Comparison of ENCODE assay signal across 28 cellular contexts in genomic region chr19:17197666-17198065, GRCh38.
"Had no signal": no experiment of that assay in that cellular context is flagged by ENCODE, and none has a peak within 500 bp of the region (broad histone marks: within the 10 kb centered on the region; RNA-seq: fewer than 3 reads in every experiment).

No MANE protein-coding gene starts in this region.

- DNase-seq: effector memory CD8-positive, alpha-beta T cell; erythroblast; esophagus squamous epithelium; foreskin melanocyte; glutamatergic neuron; heart right ventricle; hippocampal formation; left cardiac atrium; mesenchymal stem cell; mucosa of descending colon; naive B cell; right lobe of liver; small intestine; stimulated activated CD4-positive, alpha-beta T cell treated with anti-CD3 and anti-CD28 coated beads, Interleukin-15, amount 100 ng/mL, for 24 hours; stimulated activated CD4-positive, alpha-beta T cell treated with anti-CD3 and anti-CD28 coated beads, Interleukin-4, amount 100 ng/mL, for 1 hour; stimulated activated CD8-positive, alpha-beta memory T cell treated with anti-CD3 and anti-CD28 coated beads, Interleukin-4, amount 100 ng/mL, for 48 hours; stimulated activated naive CD4-positive, alpha-beta T cell treated with Interleukin-2 at 50 U/mL for 16 hours; stomach; tibial artery had no signal

- H3K9ac ChIP-seq: parathyroid adenoma had no signal

- H3K27ac Mint-ChIP-seq: mesothelial cell of epicardium, type B pancreatic cell had no signal

- H3K27ac ChIP-seq: coronary artery, esophagus squamous epithelium, heart right ventricle, left lung, neutrophil, parathyroid adenoma, right lobe of liver, stomach, tibial artery had no signal

- H3K27me3 ChIP-seq: esophagus squamous epithelium, heart right ventricle, left lung, neutrophil, right lobe of liver, stomach, tibial artery had no signal

- ATAC-seq: effector memory CD8-positive, alpha-beta T cell; heart right ventricle; left cardiac atrium; left lung; mucosa of descending colon; natural killer cell treated with Interleukin-12 subunit alpha and Interleukin-12 subunit beta and Interleukin-15 and Interleukin-18, amount 100 ng/mL, for 72 hours; right lobe of liver had no signal

- H3K4me1 ChIP-seq: esophagus squamous epithelium, heart right ventricle, left lung, parathyroid adenoma, stomach, tibial artery had no signal

- H3K9me3 Mint-ChIP-seq: effector memory CD8-positive, alpha-beta T cell; mesothelial cell of epicardium; naive B cell; natural killer cell treated with Interleukin-12 subunit alpha and Interleukin-12 subunit beta and Interleukin-15 and Interleukin-18, amount 100 ng/mL, for 72 hours; type B pancreatic cell had no signal

- H3K4me3 Mint-ChIP-seq: effector memory CD8-positive, alpha-beta T cell; mesothelial cell of epicardium; naive B cell; natural killer cell treated with Interleukin-12 subunit alpha and Interleukin-12 subunit beta and Interleukin-15 and Interleukin-18, amount 100 ng/mL, for 72 hours; neural crest cell; type B pancreatic cell had no signal

- H3K4me3 ChIP-seq: coronary artery, esophagus squamous epithelium, heart right ventricle, left lung, mucosa of descending colon, right lobe of liver, stomach, tibial artery had no signal

- H3K9me3 ChIP-seq: esophagus squamous epithelium, heart right ventricle, left lung, mucosa of descending colon, right lobe of liver, stomach, tibial artery had no signal

- H3K4me1 Mint-ChIP-seq: mesothelial cell of epicardium, neural crest cell had no signal

- H3K27me3 Mint-ChIP-seq: effector memory CD8-positive, alpha-beta T cell; naive B cell; natural killer cell treated with Interleukin-12 subunit alpha and Interleukin-12 subunit beta and Interleukin-15 and Interleukin-18, amount 100 ng/mL, for 72 hours; progenitor cell of endocrine pancreas; type B pancreatic cell had no signal
